ENCODE assay signal across 29 cellular contexts in the genomic region with DNA sequence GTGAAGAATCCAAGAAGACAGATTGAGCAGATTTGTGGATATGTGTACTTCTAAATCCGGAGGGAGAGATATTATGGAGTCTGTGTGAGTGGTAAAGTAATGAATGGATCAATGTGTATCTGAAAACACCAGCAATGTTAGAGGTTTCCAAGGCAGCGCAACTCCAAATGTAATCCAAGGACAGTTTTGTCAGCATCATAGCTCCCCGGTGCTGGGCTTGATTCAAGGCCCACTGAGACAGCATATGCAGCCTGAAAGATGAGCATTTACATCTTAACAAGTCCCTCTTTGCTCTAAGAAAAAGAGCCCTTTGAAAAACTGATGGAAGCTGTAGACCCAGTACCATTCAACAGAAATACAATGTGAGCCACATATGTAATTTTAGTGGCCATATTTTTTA.
"Had no signal": no experiment of that assay in that cellular context is flagged by ENCODE, and none has a peak within 500 bp of the region (broad histone marks: within the 10 kb centered on the region; RNA-seq: fewer than 3 reads in every experiment).

No MANE protein-coding gene starts in this region.

- H3K36me3 ChIP-seq: brain microvascular endothelial cell, breast epithelium had no signal

- H3K9me3 ChIP-seq: body of pancreas, breast epithelium had no signal

- H3K27me3 ChIP-seq: body of pancreas, brain microvascular endothelial cell, breast epithelium had no signal

- DNase-seq: activated B cell treated with CpG ODN at 0.5 μM for 24 hours; activated CD4-positive, alpha-beta memory T cell treated with anti-CD3 and anti-CD28 coated beads for 36 hours; activated CD4-positive, alpha-beta T cell treated with anti-CD3 and anti-CD28 coated beads for 4 hours; activated CD4-positive, alpha-beta T cell treated with anti-CD3 and anti-CD28 coated beads, Interleukin-2, amount 10 ng/mL, durations not matched to agents 24 days and 14 days; activated CD4-positive, alpha-beta T cell treated with anti-CD3 and anti-CD28 coated beads, Interleukin-2, amount 50 U/mL, for 1 hour; activated CD4-positive, alpha-beta T cell treated with anti-CD3 and anti-CD28 coated beads, Interleukin-2, amount 50 U/mL, for 4 hours; activated CD4-positive, CD25-positive, alpha-beta regulatory T cell treated with anti-CD3 and anti-CD28 coated beads, Interleukin-2, amount 50 U/mL, for 72 hours; activated CD8-positive, alpha-beta memory T cell treated with anti-CD3 and anti-CD28 coated beads, Interleukin-2, amount 50 U/mL, for 4 hours; activated CD8-positive, alpha-beta T cell treated with anti-CD3 and anti-CD28 coated beads for 36 hours; activated effector memory CD4-positive, alpha-beta T cell treated with Interleukin-2 at 50 U/mL for 16 hours; activated gamma-delta T cell; activated naive CD4-positive, alpha-beta T cell treated with anti-CD3 and anti-CD28 coated beads, Interleukin-2, amount 10 ng/mL, durations not matched to agents 7 days and 5 days; activated naive CD4-positive, alpha-beta T cell treated with Interleukin-2 at 50 U/mL for 16 hours; activated naive CD8-positive, alpha-beta T cell treated with anti-CD3 and anti-CD28 coated beads, Interleukin-2, amount 10 ng/mL, durations not matched to agents 7 days and 5 days; activated naive CD8-positive, alpha-beta T cell treated with anti-CD3 and anti-CD28 coated beads, Interleukin-2, amount 50 U/mL, for 24 hours; activated T-cell treated with anti-CD3 and anti-CD28 coated beads for 4 hours; activated T-cell treated with anti-CD3 and anti-CD28 coated beads, Interleukin-2, amount 50 U/mL, for 1 hour; activated T-cell treated with anti-CD3 and anti-CD28 coated beads, Interleukin-2, amount 50 U/mL, for 4 hours; activated T-cell treated with anti-CD3 and anti-CD28 coated beads, Interleukin-2, amount 50 U/mL, for 72 hours; amniotic stem cell; aorta; body of pancreas; brain microvascular endothelial cell; central memory CD4-positive, alpha-beta T cell; cerebellar nuclear complex; T-helper 17 cell had no signal

- H3K4me3 ChIP-seq: body of pancreas, breast epithelium, coronary artery had no signal

- H3K27ac ChIP-seq: body of pancreas, brain microvascular endothelial cell, breast epithelium, coronary artery, VCaP had no signal
